Comparison of ENCODE assay signal across 18 cellular contexts in genomic region chr10:75358121-75358520, GRCh38. TPM values are rescaled to one million over a fixed set of nuclear protein-coding genes. Genes with fewer than 3 reads are reported as not detected.
DNase-seq lines count a peak whose midpoint lies in the region; ATAC-seq, FAIRE-seq and TF ChIP-seq lines count a peak whose summit lies in the region.
"Had no signal": no experiment of that assay in that cellular context is flagged by ENCODE, and none has a peak within 500 bp of the region (broad histone marks: within the 10 kb centered on the region; RNA-seq: fewer than 3 reads in every experiment).

No MANE protein-coding gene starts in this region.

- no peak for DNase-seq in A549 (ENCODE audit: low read depth in 1 of 2, low spot score in 1 of 2)
- peak; percentile 55 for DNase-seq in NCI-H69 (lab: John Stamatoyannopoulos, UW)
- DNase-seq in mucosa of descending colon: peak in 2 of 3 donors; percentile 61 to 65
- no peak for DNase-seq in Ammon's horn (ENCODE audit: low spot score)
- no peak for DNase-seq in activated CD4-positive, alpha-beta T cell treated with anti-CD3 and anti-CD28 coated beads for 36 hours
- no peak for DNase-seq in NCI-H510A treated with DMSO at 0.1 percent for 48 hours (lab: John Stamatoyannopoulos, UW)
- no peak for DNase-seq in stimulated activated naive CD4-positive, alpha-beta T cell (lab: John Stamatoyannopoulos, UW)
- DNase-seq: DMS79, HCEC 1CT, NCI-H1048, NCI-H146, NCI-H2107, NCI-H748 treated with DMSO at 0.1 percent for 48 hours, SHP77 had no signal

- H3K4me3 ChIP-seq in A549 (no peak overlapping the region), mucosa of descending colon (no peak overlapping the region)
- H3K4me3 ChIP-seq: GM12878 had no signal

- H3K36me3 ChIP-seq in mucosa of descending colon (ENCODE audit: low read depth): no peaks in the 10 kb centered on the region

- TF ChIP-seq POLR2A in A549 (IDR thresholded peaks at IDR 0.05; ENCODE audit: low read length): no peak

- intact Hi-C loops in dendritic cell treated with granulocyte-macrophage colony-stimulating factor and Interleukin-4, amounts not matched to agents 40 ng/mL and 50 ng/mL, for 4 days (cut with micrococcal nuclease): loop anchor here (2.0 kb wide), 1 partner anchor 17 kb away; no protein-coding TSS in a partner anchor
- intact Hi-C loops in mucosa of descending colon (cut with DNase I, micrococcal nuclease): no loop called here
- intact Hi-C loops in activated CD4-positive, alpha-beta T cell treated with anti-CD3 and anti-CD28 coated beads for 36 hours (cut with DNase I, micrococcal nuclease): no loop called here

- no peak overlapping the region for H3K4me3 Mint-ChIP-seq in dendritic cell treated with granulocyte-macrophage colony-stimulating factor and Interleukin-4, amounts not matched to agents 40 ng/mL and 50 ng/mL, for 4 days
- H3K4me3 Mint-ChIP-seq in activated CD4-positive, alpha-beta T cell treated with anti-CD3 and anti-CD28 coated beads for 36 hours: no peak overlapping the region

- TF ChIP-seq RAD21 in A549 (conservative IDR thresholded peaks at IDR 0.05 in 1 of 2, IDR thresholded peaks at IDR 0.05 in 1 of 2): no peak

- ATAC-seq in A549 (no peak), mucosa of descending colon (peak; percentile 90)
- no peak for ATAC-seq in activated CD4-positive, alpha-beta T cell treated with anti-CD3 and anti-CD28 coated beads for 36 hours
- ATAC-seq: GM12878 had no signal

- H3K9me3 ChIP-seq in A549 (0 out of 3 replicates have a peak, but pooled peaks cover 3% of the 10 kb centered on the region), mucosa of descending colon (no peaks in the 10 kb centered on the region)

- peaks cover 33% of the 10 kb centered on the region for H3K4me1 Mint-ChIP-seq in dendritic cell treated with granulocyte-macrophage colony-stimulating factor and Interleukin-4, amounts not matched to agents 40 ng/mL and 50 ng/mL, for 4 days (ENCODE audit: low read depth)
- no peaks in the 10 kb centered on the region for H3K4me1 Mint-ChIP-seq in activated CD4-positive, alpha-beta T cell treated with anti-CD3 and anti-CD28 coated beads for 36 hours

- peaks cover 20% of the 10 kb centered on the region for H3K4me1 ChIP-seq in A549
- peaks cover 22% of the 10 kb centered on the region for H3K4me1 ChIP-seq in mucosa of descending colon (ENCODE audit: low read depth)

- no peak for TF ChIP-seq EP300 in A549 (IDR thresholded peaks at IDR 0.05)

- H3K4me2 ChIP-seq in A549: peak overlapping the region; percentile 52; the same call in 2 of the 3 replicates

- peaks cover 11% of the 10 kb centered on the region for H3K9me3 Mint-ChIP-seq in dendritic cell treated with granulocyte-macrophage colony-stimulating factor and Interleukin-4, amounts not matched to agents 40 ng/mL and 50 ng/mL, for 4 days
- H3K9me3 Mint-ChIP-seq in activated CD4-positive, alpha-beta T cell treated with anti-CD3 and anti-CD28 coated beads for 36 hours (ENCODE audit: low read depth): no peaks in the 10 kb centered on the region

- CTCF ChIA-PET in A549 (lab: Yijun Ruan, JAX): interaction anchor here (1.8 to 3.3 kb wide), 2 partner anchors 37 to 42 kb away, joined by 4 to 17 read pairs; no protein-coding TSS in a partner anchor
- CTCF ChIA-PET in activated CD4-positive, alpha-beta T cell treated with anti-CD3 and anti-CD28 coated beads for 36 hours (lab: Charles Lee): interaction anchor here (1.4 kb wide), 1 partner anchor 40 kb away, joined by 4 read pairs; no protein-coding TSS in a partner anchor

- H3K36me3 Mint-ChIP-seq in dendritic cell treated with granulocyte-macrophage colony-stimulating factor and Interleukin-4, amounts not matched to agents 40 ng/mL and 50 ng/mL, for 4 days (ENCODE audit: low read depth): no peaks in the 10 kb centered on the region
- no peaks in the 10 kb centered on the region for H3K36me3 Mint-ChIP-seq in activated CD4-positive, alpha-beta T cell treated with anti-CD3 and anti-CD28 coated beads for 36 hours (ENCODE audit: low read depth)

- WGBS in A549 (ENCODE audit: missing lambda C conversion rate): 88% methylated on average over 5 of the region's 5 CpGs

- TF ChIP-seq CTCF in A549 (IDR thresholded peaks at IDR 0.05): no peak
- TF ChIP-seq CTCF in mucosa of descending colon (IDR thresholded peaks at IDR 0.05): no peak

- POLR2A ChIA-PET in A549 (lab: Yijun Ruan, JAX): interaction anchor here (2.1 kb wide), 1 partner anchor 44 kb away, joined by 8 read pairs; the partner anchor contains the start of gene ZNF503
- POLR2A ChIA-PET in activated CD4-positive, alpha-beta T cell treated with anti-CD3 and anti-CD28 coated beads for 36 hours (lab: Charles Lee): no interaction called here

- peak overlapping the region; percentile 75 to 91; a peak in 5 of 6 replicates for H3K27ac ChIP-seq in A549

- FAIRE-seq in A549 (lab: Jason Lieb, UNC): no peak
- FAIRE-seq: A204.1, GM12878, GM18507 had no signal

- H3K27me3 Mint-ChIP-seq in dendritic cell treated with granulocyte-macrophage colony-stimulating factor and Interleukin-4, amounts not matched to agents 40 ng/mL and 50 ng/mL, for 4 days: peaks cover 3% of the 10 kb centered on the region
- peaks cover 4% of the 10 kb centered on the region for H3K27me3 Mint-ChIP-seq in activated CD4-positive, alpha-beta T cell treated with anti-CD3 and anti-CD28 coated beads for 36 hours

- peak overlapping the region; percentile 72 for H3K27ac Mint-ChIP-seq in dendritic cell treated with granulocyte-macrophage colony-stimulating factor and Interleukin-4, amounts not matched to agents 40 ng/mL and 50 ng/mL, for 4 days
- no peak overlapping the region for H3K27ac Mint-ChIP-seq in activated CD4-positive, alpha-beta T cell treated with anti-CD3 and anti-CD28 coated beads for 36 hours

TF ChIP-seq in A549, 52 proteins besides CTCF, POLR2A, EP300 and RAD21:
- no peak for TF ChIP-seq CEBPB (IDR thresholded peaks at IDR 0.05)
- no peak for TF ChIP-seq MAZ (IDR thresholded peaks at IDR 0.05; ENCODE audit: borderline replicate concordance, low read depth, low read length)
- no peak for TF ChIP-seq HOXB5 (CRISPR knock-in tag; IDR thresholded peaks at IDR 0.05)
- no peak for TF ChIP-seq CHD2 (IDR thresholded peaks at IDR 0.05; ENCODE audit: low read length, partially characterized antibody)
- TF ChIP-seq FOSB (CRISPR knock-in tag; IDR thresholded peaks at IDR 0.05): no peak
- TF ChIP-seq HDAC2 (IDR thresholded peaks at IDR 0.05): no peak
- no peak for TF ChIP-seq CHD4 (IDR thresholded peaks at IDR 0.05; ENCODE audit: borderline replicate concordance)

RNA-seq across cellular contexts. Expression of gene ZNF503, which starts 43.4 kb away (rescaled TPM):
- polyA plus RNA-seq in A549 (2011; rRNA removed) (0.54 and 0.71 TPM in 2 replicates), A549 (2017; fragmentation: RNase III; extraction: RNeasy Plus Mini Kit Qiagen cat#74134 plus additional on column Dnase treatment) (9.5 to 13.1 TPM (median 12.8 TPM) in 3 replicates)
- 1.6 and 2.3 TPM in 2 replicates for polyA plus RNA-seq in A549 (2012; cell fraction: cytosol; rRNA removed)
- 5.2 and 8.3 TPM in 2 replicates for polyA plus RNA-seq in A549 (2012; cell fraction: nucleus; rRNA removed)
- 0.33 and 0.49 TPM in 2 replicates for polyA minus RNA-seq in A549 (2011; rRNA and poly(A)+ RNA removed)
- total RNA-seq in mucosa of descending colon: 10 to 100 TPM in 1 of 3 donors, 1 to 10 TPM in 2; 3.7 to 32.3 (median 6.1) TPM
- total RNA-seq in activated CD4-positive, alpha-beta T cell treated with anti-CD3 and anti-CD28 coated beads for 36 hours: under 1 TPM; 0.40 to 0.46 TPM

Comparison
In these comparisons a context has a peak if more than half of its experiments do, and no peak if none do; other contexts are left out.
1. DNase-seq: peak in NCI-H69 (single experiment) and mucosa of descending colon (2 of 3); none in A549 (0 of 2), Ammon's horn (single experiment), activated CD4-positive, alpha-beta T cell treated with anti-CD3 and anti-CD28 coated beads for 36 hours (single experiment), NCI-H510A treated with DMSO at 0.1 percent for 48 hours (single experiment) and stimulated activated naive CD4-positive, alpha-beta T cell (0 of 6).